Comparison of ENCODE assay signal across 23 cellular contexts in the genomic region with DNA sequence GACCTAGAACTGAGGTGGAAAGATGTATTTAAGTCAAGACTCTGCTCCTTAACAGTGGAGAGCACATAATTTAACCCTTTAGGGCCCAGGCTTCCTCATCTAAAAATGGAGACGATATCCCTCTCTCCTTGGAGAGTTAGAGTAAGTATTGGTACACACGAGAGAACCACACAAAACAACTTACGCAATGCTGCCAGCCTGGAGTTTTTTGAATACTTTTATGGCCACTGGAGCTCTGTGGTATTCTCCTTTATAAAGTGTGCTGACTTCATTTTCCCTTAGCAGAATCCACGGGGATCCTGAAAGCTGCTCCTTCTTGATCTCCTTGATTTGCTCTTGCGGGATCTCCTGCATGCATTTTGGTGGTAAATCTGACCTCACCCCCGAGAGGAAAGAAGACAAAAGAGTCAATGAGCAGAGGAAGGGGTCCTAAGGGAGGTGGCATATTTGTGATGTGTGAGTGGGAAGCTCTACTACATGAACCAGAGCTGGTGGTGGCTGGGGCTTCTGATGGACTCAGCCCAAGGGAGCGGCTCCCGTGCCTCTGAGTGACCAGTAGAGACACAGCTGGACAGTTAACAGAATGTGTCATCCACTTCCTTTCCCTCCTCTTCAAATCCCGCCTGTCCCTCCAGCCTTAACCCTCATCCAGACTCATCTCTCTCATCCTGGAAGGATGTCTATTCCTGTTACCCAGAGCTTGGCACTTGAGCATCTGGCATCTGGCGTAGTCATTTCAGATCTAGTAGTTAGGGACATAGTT. TPM values are rescaled to one million over a fixed set of nuclear protein-coding genes. Genes with fewer than 3 reads are reported as not detected.
A peak's percentile ranks its signal among the peaks of the same experiment; 100 is the strongest.
DNase-seq lines count a peak whose midpoint lies in the region; ATAC-seq and TF ChIP-seq lines count a peak whose summit lies in the region.
"Had no signal": no experiment of that assay in that cellular context is flagged by ENCODE, and none has a peak within 500 bp of the region (broad histone marks: within the 10 kb centered on the region; RNA-seq: fewer than 3 reads in every experiment).

No MANE protein-coding gene starts in this region.

- TF ChIP-seq CTCF in endothelial cell (IDR thresholded peaks at IDR 0.05; ENCODE audit: unreplicated experiment): no peak

- H3K27me3 Mint-ChIP-seq in endothelial cell (ENCODE audit: unreplicated experiment): no peaks in the 10 kb centered on the region
- H3K27me3 Mint-ChIP-seq: activated CD4-positive, alpha-beta T cell treated with anti-CD3 and anti-CD28 coated beads, Interleukin-2, amount 10 ng/mL, durations not matched to agents 24 days and 14 days; activated naive CD4-positive, alpha-beta T cell treated with anti-CD3 and anti-CD28 coated beads, Interleukin-2, amount 50 U/mL, for 24 hours; CD4-positive, alpha-beta memory T cell; T-helper 17 cell had no signal

- no peaks in the 10 kb centered on the region for H3K9me3 Mint-ChIP-seq in endothelial cell (ENCODE audit: unreplicated experiment)
- H3K9me3 Mint-ChIP-seq: activated CD4-positive, alpha-beta T cell treated with anti-CD3 and anti-CD28 coated beads, Interleukin-2, amount 10 ng/mL, durations not matched to agents 24 days and 14 days; activated naive CD4-positive, alpha-beta T cell treated with anti-CD3 and anti-CD28 coated beads, Interleukin-2, amount 50 U/mL, for 24 hours; CD4-positive, alpha-beta memory T cell had no signal

- no peak overlapping the region for H3K27ac Mint-ChIP-seq in endothelial cell (ENCODE audit: unreplicated experiment)
- H3K27ac Mint-ChIP-seq: activated CD4-positive, alpha-beta T cell treated with anti-CD3 and anti-CD28 coated beads, Interleukin-2, amount 10 ng/mL, durations not matched to agents 24 days and 14 days; activated naive CD4-positive, alpha-beta T cell treated with anti-CD3 and anti-CD28 coated beads, Interleukin-2, amount 50 U/mL, for 24 hours had no signal

- H3K36me3 Mint-ChIP-seq in endothelial cell (ENCODE audit: low read depth, unreplicated experiment): peaks cover 30% of the 10 kb centered on the region

- peaks cover 13% of the 10 kb centered on the region for H3K4me1 Mint-ChIP-seq in endothelial cell (ENCODE audit: unreplicated experiment)

- ATAC-seq in GM18505 (IDR thresholded peaks at IDR 0.05; ENCODE audit: unreplicated experiment) (no peak), HG03280 (IDR thresholded peaks at IDR 0.05; ENCODE audit: unreplicated experiment) (no peak)
- ATAC-seq: gastrocnemius medialis, mucosa of descending colon, right lobe of liver, T-helper 17 cell had no signal

- TF ChIP-seq POLR2A in GM18505 (IDR thresholded peaks at IDR 0.05; ENCODE audit: borderline replicate concordance, extremely low read depth, insufficient read depth, insufficient read length): no peak

- DNase-seq in EH (ENCODE audit: low read depth) (peak; percentile 49), LHCN-M2 (ENCODE audit: low read depth) (peak; percentile 34), endothelial cell (ENCODE audit: low spot score) (no peak), myocyte (ENCODE audit: low read depth) (peak; percentile 68), T-helper 1 cell (no peak)
- no peak for DNase-seq in stimulated activated CD4-positive, alpha-beta T cell treated with anti-CD3 and anti-CD28 coated beads, Interleukin-2, amount 100 ng/mL, for 24 hours
- DNase-seq: activated CD4-positive, alpha-beta T cell treated with anti-CD3 and anti-CD28 coated beads, Interleukin-2, amount 10 ng/mL, durations not matched to agents 24 days and 14 days; CD4-positive, alpha-beta memory T cell; gastrocnemius medialis; hippocampal formation; mucosa of descending colon; NCI-H1417 treated with DMSO at 0.1 percent for 48 hours; NCI-H2081 treated with DMSO at 0.1 percent for 48 hours; NCI-H345; NCI-H748 treated with DMSO at 0.1 percent for 48 hours; stomach; T-helper 17 cell; tibial artery had no signal

- H3K4me3 Mint-ChIP-seq in endothelial cell (ENCODE audit: unreplicated experiment): peak overlapping the region; percentile 37
- H3K4me3 Mint-ChIP-seq: activated CD4-positive, alpha-beta T cell treated with anti-CD3 and anti-CD28 coated beads, Interleukin-2, amount 10 ng/mL, durations not matched to agents 24 days and 14 days; activated naive CD4-positive, alpha-beta T cell treated with anti-CD3 and anti-CD28 coated beads, Interleukin-2, amount 50 U/mL, for 24 hours; T-helper 17 cell had no signal

RNA-seq across cellular contexts. Expression of gene MLKL, which starts 9.4 kb away (rescaled TPM):
- 9.4 and 10.4 TPM in 2 replicates for total RNA-seq in LHCN-M2 (2014; rRNA removed)
- 4.1 TPM for polyA plus RNA-seq in LHCN-M2 (2012)
- total RNA-seq in endothelial cell (ENCODE audit: unreplicated experiment): 12.3 TPM
- total RNA-seq in myocyte: 0.57 and 1.4 TPM in 2 replicates
- polyA plus RNA-seq in myocyte (2012): 1.2 TPM
- polyA plus RNA-seq: neural cell had no signal

RNA-seq across cellular contexts. Expression of gene RFWD3, which starts 24.6 kb away (rescaled TPM):
- total RNA-seq in LHCN-M2 (2014; rRNA removed) (49.8 and 54.4 TPM in 2 replicates), endothelial cell (ENCODE audit: unreplicated experiment) (43.8 TPM), myocyte (13.0 and 14.1 TPM in 2 replicates)
- 17.3 TPM for polyA plus RNA-seq in LHCN-M2 (2012)
- polyA plus RNA-seq in myocyte (2012): 7.3 TPM

Comparison
In these comparisons a context has a peak if more than half of its experiments do, and no peak if none do; other contexts are left out.
1. DNase-seq: peak in EH (single experiment), LHCN-M2 (single experiment) and myocyte (single experiment); none in endothelial cell (single experiment), stimulated activated CD4-positive, alpha-beta T cell treated with anti-CD3 and anti-CD28 coated beads, Interleukin-2, amount 100 ng/mL, for 24 hours (0 of 2) and T-helper 1 cell (0 of 5).